ENCODE assay signal across 1 cellular context in the genomic region with DNA sequence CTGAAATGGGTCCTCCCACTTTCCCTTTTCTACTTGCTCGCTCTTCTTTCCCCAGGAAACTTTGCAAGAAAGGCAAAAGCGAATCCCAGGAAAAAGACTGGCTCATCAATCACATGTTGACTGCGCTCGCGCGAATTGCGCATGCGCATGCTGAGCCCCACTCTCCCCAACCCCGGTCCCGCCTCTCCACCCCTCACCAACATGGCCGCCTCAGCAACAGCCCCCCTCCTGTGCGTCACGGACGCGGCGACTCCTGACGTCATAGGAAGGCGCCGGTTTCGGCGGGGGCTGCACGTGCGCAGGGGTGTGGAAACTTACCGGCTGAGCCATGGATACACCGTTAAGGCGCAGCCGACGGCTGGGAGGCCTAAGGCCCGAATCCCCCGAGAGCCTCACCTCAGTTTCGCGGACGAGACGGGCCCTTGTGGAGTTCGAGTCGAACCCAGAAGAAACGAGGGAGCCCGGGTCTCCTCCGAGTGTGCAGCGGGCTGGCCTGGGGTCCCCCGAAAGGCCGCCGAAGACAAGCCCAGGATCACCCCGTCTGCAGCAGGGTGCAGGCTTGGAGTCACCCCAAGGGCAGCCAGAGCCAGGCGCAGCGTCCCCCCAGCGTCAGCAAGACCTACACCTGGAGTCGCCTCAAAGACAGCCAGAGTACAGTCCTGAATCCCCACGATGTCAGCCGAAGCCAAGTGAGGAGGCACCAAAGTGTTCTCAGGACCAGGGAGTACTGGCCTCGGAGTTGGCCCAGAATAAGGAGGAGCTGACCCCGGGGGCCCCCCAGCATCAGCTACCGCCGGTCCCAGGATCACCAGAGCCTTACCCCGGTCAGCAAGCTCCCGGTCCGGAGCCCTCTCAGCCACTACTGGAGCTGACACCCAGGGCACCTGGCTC.
TF ChIP-seq lines count a peak whose summit lies in the region.

CCDC86 (plus strand) TSS at position 317 of the 891 bp plus-strand sequence; CDS start at position 329, 12 bp downstream.

TF ChIP-seq in K562, 482 proteins besides CTCF, POLR2A, EP300 and RAD21 (continued from another document and continues in another):
- no peak for TF ChIP-seq CHD7 (IDR thresholded peaks at IDR 0.05; ENCODE audit: low read depth, low read length)
- TF ChIP-seq NBN (IDR thresholded peaks at IDR 0.05; ENCODE audit: low read depth) = peak; percentile 98
- TF ChIP-seq, protein P1, sequence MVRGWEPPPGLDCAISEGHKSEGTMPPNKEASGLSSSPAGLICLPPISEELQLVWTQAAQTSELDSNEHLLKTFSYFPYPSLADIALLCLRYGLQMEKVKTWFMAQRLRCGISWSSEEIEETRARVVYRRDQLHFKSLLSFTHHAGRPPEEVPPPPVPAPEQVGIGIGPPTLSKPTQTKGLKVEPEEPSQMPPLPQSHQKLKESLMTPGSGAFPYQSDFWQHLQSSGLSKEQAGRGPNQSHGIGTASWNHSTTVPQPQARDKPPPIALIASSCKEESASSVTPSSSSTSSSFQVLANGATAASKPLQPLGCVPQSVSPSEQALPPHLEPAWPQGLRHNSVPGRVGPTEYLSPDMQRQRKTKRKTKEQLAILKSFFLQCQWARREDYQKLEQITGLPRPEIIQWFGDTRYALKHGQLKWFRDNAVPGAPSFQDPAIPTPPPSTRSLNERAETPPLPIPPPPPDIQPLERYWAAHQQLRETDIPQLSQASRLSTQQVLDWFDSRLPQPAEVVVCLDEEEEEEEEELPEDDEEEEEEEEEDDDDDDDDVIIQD (CRISPR knock-in tag; IDR thresholded peaks at IDR 0.05) = no peak
- no peak for TF ChIP-seq HNRNPH1 (optimal IDR thresholded peaks at IDR 0.05; ENCODE audit: low read depth, low read length)
- TF ChIP-seq CCNT2 (IDR thresholded peaks at IDR 0.05; ENCODE audit: borderline replicate concordance, extremely low read depth, insufficient read length, low read depth, low read length) = peak; percentile 49
- no peak for TF ChIP-seq FOS (IDR thresholded peaks at IDR 0.05; ENCODE audit: extremely low read depth, insufficient read length)
- TF ChIP-seq CUX1 (CRISPR knock-in tag; IDR thresholded peaks at IDR 0.05) = no peak
- no peak for TF ChIP-seq SMAD2 (IDR thresholded peaks at IDR 0.05; ENCODE audit: low read depth, low read length)
- TF ChIP-seq, protein P2, sequence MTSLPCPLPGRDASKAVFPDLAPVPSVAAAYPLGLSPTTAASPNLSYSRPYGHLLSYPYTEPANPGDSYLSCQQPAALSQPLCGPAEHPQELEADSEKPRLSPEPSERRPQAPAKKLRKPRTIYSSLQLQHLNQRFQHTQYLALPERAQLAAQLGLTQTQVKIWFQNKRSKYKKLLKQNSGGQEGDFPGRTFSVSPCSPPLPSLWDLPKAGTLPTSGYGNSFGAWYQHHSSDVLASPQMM (CRISPR knock-in tag; IDR thresholded peaks at IDR 0.05) = no peak
- no peak for TF ChIP-seq MCM3 (IDR thresholded peaks at IDR 0.05)
- no peak for TF ChIP-seq ZNF133 (CRISPR knock-in tag; IDR thresholded peaks at IDR 0.05)
- TF ChIP-seq NCOA4 (IDR thresholded peaks at IDR 0.05; ENCODE audit: partially characterized antibody) = no peak
- TF ChIP-seq ASH1L (IDR thresholded peaks at IDR 0.05; ENCODE audit: borderline replicate concordance, low read depth, partially characterized antibody) = no peak
- TF ChIP-seq ZFP36 (IDR thresholded peaks at IDR 0.05; ENCODE audit: low read depth, low read length, partially characterized antibody) = no peak
- no peak for TF ChIP-seq MEF2A (IDR thresholded peaks at IDR 0.05; ENCODE audit: control insufficient read depth, low read depth, low read length)
- peak; percentile 97 for TF ChIP-seq ZNF395 (CRISPR knock-in tag; IDR thresholded peaks at IDR 0.05)
- TF ChIP-seq, protein P3, sequence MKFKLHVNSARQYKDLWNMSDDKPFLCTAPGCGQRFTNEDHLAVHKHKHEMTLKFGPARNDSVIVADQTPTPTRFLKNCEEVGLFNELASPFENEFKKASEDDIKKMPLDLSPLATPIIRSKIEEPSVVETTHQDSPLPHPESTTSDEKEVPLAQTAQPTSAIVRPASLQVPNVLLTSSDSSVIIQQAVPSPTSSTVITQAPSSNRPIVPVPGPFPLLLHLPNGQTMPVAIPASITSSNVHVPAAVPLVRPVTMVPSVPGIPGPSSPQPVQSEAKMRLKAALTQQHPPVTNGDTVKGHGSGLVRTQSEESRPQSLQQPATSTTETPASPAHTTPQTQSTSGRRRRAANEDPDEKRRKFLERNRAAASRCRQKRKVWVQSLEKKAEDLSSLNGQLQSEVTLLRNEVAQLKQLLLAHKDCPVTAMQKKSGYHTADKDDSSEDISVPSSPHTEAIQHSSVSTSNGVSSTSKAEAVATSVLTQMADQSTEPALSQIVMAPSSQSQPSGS (CRISPR knock-in tag; IDR thresholded peaks at IDR 0.05) = no peak
- TF ChIP-seq ATF7 (IDR thresholded peaks at IDR 0.05) = peak; percentile 96
- TF ChIP-seq MYC (IDR thresholded peaks at IDR 0.05; ENCODE audit: low read depth, low read length) = peak; percentile 100
- TF ChIP-seq MYC (CRISPR knock-in tag; IDR thresholded peaks at IDR 0.05; ENCODE audit: borderline replicate concordance, low read depth) = peak; percentile 92
- no peak for TF ChIP-seq ZFP30 (CRISPR knock-in tag; IDR thresholded peaks at IDR 0.05; ENCODE audit: borderline replicate concordance)
- TF ChIP-seq SP1 (CRISPR knock-in tag; IDR thresholded peaks at IDR 0.05) = peak; percentile 86
- TF ChIP-seq, protein P4, sequence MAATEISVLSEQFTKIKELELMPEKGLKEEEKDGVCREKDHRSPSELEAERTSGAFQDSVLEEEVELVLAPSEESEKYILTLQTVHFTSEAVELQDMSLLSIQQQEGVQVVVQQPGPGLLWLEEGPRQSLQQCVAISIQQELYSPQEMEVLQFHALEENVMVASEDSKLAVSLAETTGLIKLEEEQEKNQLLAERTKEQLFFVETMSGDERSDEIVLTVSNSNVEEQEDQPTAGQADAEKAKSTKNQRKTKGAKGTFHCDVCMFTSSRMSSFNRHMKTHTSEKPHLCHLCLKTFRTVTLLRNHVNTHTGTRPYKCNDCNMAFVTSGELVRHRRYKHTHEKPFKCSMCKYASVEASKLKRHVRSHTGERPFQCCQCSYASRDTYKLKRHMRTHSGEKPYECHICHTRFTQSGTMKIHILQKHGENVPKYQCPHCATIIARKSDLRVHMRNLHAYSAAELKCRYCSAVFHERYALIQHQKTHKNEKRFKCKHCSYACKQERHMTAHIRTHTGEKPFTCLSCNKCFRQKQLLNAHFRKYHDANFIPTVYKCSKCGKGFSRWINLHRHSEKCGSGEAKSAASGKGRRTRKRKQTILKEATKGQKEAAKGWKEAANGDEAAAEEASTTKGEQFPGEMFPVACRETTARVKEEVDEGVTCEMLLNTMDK (IDR thresholded peaks at IDR 0.05; ENCODE audit: borderline replicate concordance, insufficient read depth, low read depth, low read length, poor library complexity, severe bottlenecking) = no peak
- TF ChIP-seq GABPA (tag; conservative IDR thresholded peaks at IDR 0.05; ENCODE audit: low read depth) = peak; percentile 44; the same call in 1 of the 2 replicates
- TF ChIP-seq ZNF23 (CRISPR knock-in tag; IDR thresholded peaks at IDR 0.05) = no peak
- TF ChIP-seq ILF3 (IDR thresholded peaks at IDR 0.05; ENCODE audit: borderline replicate concordance) = no peak
